8 cellular contexts compared by ENCODE assay signal in genomic region chr17:40218006-40218739, GRCh38. TPM values are rescaled to one million over a fixed set of nuclear protein-coding genes. Genes with fewer than 3 reads are reported as not detected.
DNase-seq lines count a peak whose midpoint lies in the region; ATAC-seq lines count a peak whose summit lies in the region.

No MANE protein-coding gene starts in this region.

- no peak overlapping the region for H3K27ac ChIP-seq in iPS DF 6.9 (ENCODE audit: low read length)

- no peaks in the 10 kb centered on the region for H3K9me3 ChIP-seq in iPS DF 6.9 (ENCODE audit: control insufficient read depth, insufficient read depth, low read length)

- ATAC-seq in stimulated activated naive CD8-positive, alpha-beta T cell treated with anti-CD3 and anti-CD28 coated beads, Interleukin-15, Interleukin-2, amounts not matched to agents 100 U/mL and 50 U/mL, for 24 hours, result peak; percentile 33
- no peak for ATAC-seq in HG03280 (IDR thresholded peaks at IDR 0.05; ENCODE audit: unreplicated experiment)

- peak overlapping the region; percentile 90 for H3K4me3 Mint-ChIP-seq in activated CD4-positive, alpha-beta memory T cell treated with anti-CD3 and anti-CD28 coated beads, Interleukin-2, amount 10 ng/mL, durations not matched to agents 7 days and 5 days

- H3K9me3 Mint-ChIP-seq in activated CD4-positive, alpha-beta memory T cell treated with anti-CD3 and anti-CD28 coated beads, Interleukin-2, amount 10 ng/mL, durations not matched to agents 7 days and 5 days, result no peaks in the 10 kb centered on the region

- H3K27ac Mint-ChIP-seq in activated CD4-positive, alpha-beta memory T cell treated with anti-CD3 and anti-CD28 coated beads, Interleukin-2, amount 10 ng/mL, durations not matched to agents 7 days and 5 days, result peak overlapping the region; percentile 100

- POLR2A ChIA-PET in activated CD4-positive, alpha-beta memory T cell treated with anti-CD3 and anti-CD28 coated beads, Interleukin-2, amount 10 ng/mL, durations not matched to agents 7 days and 5 days (lab: Charles Lee), result interaction anchor here (0.7 to 3.0 kb wide), 36 partner anchors 9 to 1474 kb away, joined by 3 to 26 read pairs (median 4); partner anchors contain the start of genes CASC3, CDC6, EIF1 and MED24

- WGBS in iPS DF 6.9 (ENCODE audit: insufficient coverage, insufficient read length), result no CpG with 5 or more reads among the region's 7 CpGs

- H3K4me1 Mint-ChIP-seq in activated CD4-positive, alpha-beta memory T cell treated with anti-CD3 and anti-CD28 coated beads, Interleukin-2, amount 10 ng/mL, durations not matched to agents 7 days and 5 days, result peaks cover 30% of the 10 kb centered on the region

- CTCF ChIA-PET in activated CD4-positive, alpha-beta memory T cell treated with anti-CD3 and anti-CD28 coated beads, Interleukin-2, amount 10 ng/mL, durations not matched to agents 7 days and 5 days (lab: Charles Lee), result interaction anchor here (0.6 to 3.9 kb wide), 28 partner anchors 9 to 298 kb away, joined by 3 to 51 read pairs (median 4); partner anchors contain the start of genes CASC3, CDC6, PSMD3 and TOP2A

- DNase-seq in DMS53 (lab: John Stamatoyannopoulos, UW) (peak; percentile 19), DMS53 treated with DMSO at 0.1 percent for 48 hours (lab: John Stamatoyannopoulos, UW; ENCODE audit: unreplicated experiment) (no peak), iPS DF 6.9 (ENCODE audit: low read depth, low spot score) (no peak), NCI-H1694 treated with DMSO at 0.1 percent for 48 hours (lab: John Stamatoyannopoulos, UW) (no peak)
- no peak for DNase-seq in activated CD4-positive, alpha-beta memory T cell treated with anti-CD3 and anti-CD28 coated beads, Interleukin-2, amount 10 ng/mL, durations not matched to agents 7 days and 5 days
- peak; percentile 10 for DNase-seq in stimulated activated naive CD8-positive, alpha-beta T cell treated with anti-CD3 and anti-CD28 coated beads, Interleukin-15, Interleukin-2, amounts not matched to agents 100 U/mL and 50 U/mL, for 24 hours
- DNase-seq in stimulated activated naive CD4-positive, alpha-beta T cell (lab: John Stamatoyannopoulos, UW), result no peak

- peak overlapping the region; percentile 27; the same call in 1 of the 2 replicates for H3K4me3 ChIP-seq in iPS DF 6.9 (ENCODE audit: low read length)

- no peaks in the 10 kb centered on the region for H3K27me3 ChIP-seq in iPS DF 6.9 (ENCODE audit: control insufficient read depth, insufficient read depth, low read length)

- no peaks in the 10 kb centered on the region for H3K4me1 ChIP-seq in iPS DF 6.9 (ENCODE audit: control insufficient read depth, insufficient read depth, low read length)

- peaks cover 6% of the 10 kb centered on the region for H3K36me3 Mint-ChIP-seq in activated CD4-positive, alpha-beta memory T cell treated with anti-CD3 and anti-CD28 coated beads, Interleukin-2, amount 10 ng/mL, durations not matched to agents 7 days and 5 days (ENCODE audit: low read depth)

- H3K36me3 ChIP-seq in iPS DF 6.9 (ENCODE audit: control insufficient read depth, insufficient read depth, low read length), result no peaks in the 10 kb centered on the region

- H3K27me3 Mint-ChIP-seq in activated CD4-positive, alpha-beta memory T cell treated with anti-CD3 and anti-CD28 coated beads, Interleukin-2, amount 10 ng/mL, durations not matched to agents 7 days and 5 days, result no peaks in the 10 kb centered on the region

RNA-seq across cellular contexts. Expression of gene WIPF2, which starts 0.9 kb away (rescaled TPM):
- 10 to 100 TPM; 26.0 TPM for total RNA-seq in activated CD4-positive, alpha-beta memory T cell treated with anti-CD3 and anti-CD28 coated beads, Interleukin-2, amount 10 ng/mL, durations not matched to agents 7 days and 5 days

RNA-seq across cellular contexts. Expression of gene RAPGEFL1, which starts 40.9 kb away (rescaled TPM):
- 1 to 10 TPM; 4.7 to 6.0 TPM for total RNA-seq in activated CD4-positive, alpha-beta memory T cell treated with anti-CD3 and anti-CD28 coated beads, Interleukin-2, amount 10 ng/mL, durations not matched to agents 7 days and 5 days

Comparison
In these comparisons a context has a peak if more than half of its experiments do, and no peak if none do; other contexts are left out.
1. DNase-seq: peak in DMS53 (single experiment) and stimulated activated naive CD8-positive, alpha-beta T cell treated with anti-CD3 and anti-CD28 coated beads, Interleukin-15, Interleukin-2, amounts not matched to agents 100 U/mL and 50 U/mL, for 24 hours (single experiment); none in DMS53 treated with DMSO at 0.1 percent for 48 hours (single experiment), activated CD4-positive, alpha-beta memory T cell treated with anti-CD3 and anti-CD28 coated beads, Interleukin-2, amount 10 ng/mL, durations not matched to agents 7 days and 5 days (single experiment), iPS DF 6.9 (single experiment), stimulated activated naive CD4-positive, alpha-beta T cell (0 of 6) and NCI-H1694 treated with DMSO at 0.1 percent for 48 hours (single experiment).